8 cellular contexts compared by ENCODE assay signal in genomic region chr2:52334185-52334584, GRCh38.
"Had no signal": no experiment of that assay in that cellular context is flagged by ENCODE, and none has a peak within 500 bp of the region (broad histone marks: within the 10 kb centered on the region; RNA-seq: fewer than 3 reads in every experiment).

No MANE protein-coding gene starts in this region.

- H2AFZ ChIP-seq: GM23338 had no signal

- H3K4me1 ChIP-seq: HAP-1 had no signal

- H3K36me3 ChIP-seq: HAP-1 had no signal

- DNase-seq: H7, HFFc6, KBM-7 had no signal

- H3K4me2 ChIP-seq: GM23338, KMS-11 had no signal

- H3K4me3 ChIP-seq: GM23338, HAP-1 had no signal

- H3K27ac ChIP-seq: KMS-11 had no signal

- H3K9me3 ChIP-seq: HAP-1 had no signal

- ATAC-seq: GM23338, HCT116, HepG2 had no signal

- H3K9ac ChIP-seq: KMS-11 had no signal
